Comparison of ENCODE assay signal across 1 cellular context in the genomic region with DNA sequence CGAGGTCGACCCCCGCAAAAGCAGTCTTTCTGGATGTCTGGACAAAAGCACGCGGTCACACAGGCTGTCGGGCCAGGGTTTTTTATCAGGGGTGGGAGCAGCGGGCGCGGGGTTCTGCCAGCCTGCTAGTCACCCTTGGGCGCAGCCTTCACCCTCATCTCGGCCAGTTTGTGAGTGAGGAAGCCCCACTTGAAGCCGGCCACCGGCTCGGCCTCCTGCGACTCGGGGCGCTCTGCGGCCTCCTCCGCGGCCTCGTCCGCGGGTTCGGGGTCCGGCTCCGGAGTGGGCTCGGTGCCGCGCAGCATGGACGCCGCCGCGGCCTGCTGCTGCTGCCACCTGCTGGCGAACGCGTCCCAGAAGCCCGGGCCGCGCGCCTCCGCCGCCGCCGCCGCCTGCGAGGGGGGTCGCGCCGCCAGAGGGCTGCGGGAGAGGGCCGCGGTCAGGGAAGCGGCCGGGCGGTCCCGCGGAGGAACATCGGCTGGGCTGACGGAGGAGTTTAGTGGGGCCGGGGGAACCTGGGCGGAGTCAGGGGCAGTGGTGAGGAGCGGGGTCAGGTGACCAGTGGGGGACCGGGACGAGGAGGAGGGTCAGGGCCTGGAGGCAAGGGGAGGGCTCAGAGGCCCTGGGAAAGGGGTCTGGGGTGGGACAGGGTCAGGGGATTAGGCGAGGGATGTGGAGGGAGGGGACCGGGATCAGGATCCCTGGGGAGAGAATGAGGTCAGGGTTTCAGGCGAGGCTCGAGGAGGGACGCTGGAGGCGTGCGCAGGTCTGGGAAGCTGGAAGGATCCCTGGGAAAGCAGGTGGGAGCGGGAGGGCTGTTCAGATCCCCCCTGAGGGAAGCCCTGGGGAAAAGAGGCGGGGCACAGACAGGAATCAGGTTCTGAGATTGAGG.
A peak's percentile ranks its signal among the peaks of the same experiment; 100 is the strongest.
TF ChIP-seq lines count a peak whose summit lies in the region.

No MANE protein-coding gene starts in this region.

TF ChIP-seq in K562, 482 proteins besides CTCF, POLR2A, EP300 and RAD21 (continued from another document and continues in another):
- peak; percentile 19 for TF ChIP-seq GTF3C2 (IDR thresholded peaks at IDR 0.05; ENCODE audit: borderline replicate concordance, extremely low read depth, insufficient read length)
- TF ChIP-seq CREB3L1 (IDR thresholded peaks at IDR 0.05; ENCODE audit: borderline replicate concordance, low read depth) = 0 out of 2 replicates have a peak, but pooled peaks have one; percentile 35
- peak; percentile 51; the same call in 1 of the 2 replicates for TF ChIP-seq ATF7 (IDR thresholded peaks at IDR 0.05)
- peak; percentile 68 for TF ChIP-seq FUS (optimal IDR thresholded peaks at IDR 0.05; ENCODE audit: low read depth, low read length)
- TF ChIP-seq NFIX (CRISPR knock-in tag; IDR thresholded peaks at IDR 0.05; ENCODE audit: low read depth) = no peak
- no peak for TF ChIP-seq FOXJ3 (CRISPR knock-in tag; IDR thresholded peaks at IDR 0.05)
- TF ChIP-seq ZBED1 (IDR thresholded peaks at IDR 0.05) = no peak
- TF ChIP-seq ASH1L (IDR thresholded peaks at IDR 0.05; ENCODE audit: borderline replicate concordance, low read depth, partially characterized antibody) = no peak
- TF ChIP-seq, protein P1, sequence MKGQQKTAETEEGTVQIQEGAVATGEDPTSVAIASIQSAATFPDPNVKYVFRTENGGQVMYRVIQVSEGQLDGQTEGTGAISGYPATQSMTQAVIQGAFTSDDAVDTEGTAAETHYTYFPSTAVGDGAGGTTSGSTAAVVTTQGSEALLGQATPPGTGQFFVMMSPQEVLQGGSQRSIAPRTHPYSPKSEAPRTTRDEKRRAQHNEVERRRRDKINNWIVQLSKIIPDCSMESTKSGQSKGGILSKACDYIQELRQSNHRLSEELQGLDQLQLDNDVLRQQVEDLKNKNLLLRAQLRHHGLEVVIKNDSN (CRISPR knock-in tag; IDR thresholded peaks at IDR 0.05) = peak; percentile 84
- TF ChIP-seq BRF2 (IDR thresholded peaks at IDR 0.05; ENCODE audit: borderline replicate concordance, insufficient read depth, insufficient read length) = no peak
- TF ChIP-seq CEBPG (CRISPR knock-in tag; IDR thresholded peaks at IDR 0.05) = no peak
- TF ChIP-seq CEBPG (tag; conservative IDR thresholded peaks at IDR 0.05 in 1 of 2, IDR thresholded peaks at IDR 0.05 in 1 of 2) = no peak
- TF ChIP-seq, protein P2, sequence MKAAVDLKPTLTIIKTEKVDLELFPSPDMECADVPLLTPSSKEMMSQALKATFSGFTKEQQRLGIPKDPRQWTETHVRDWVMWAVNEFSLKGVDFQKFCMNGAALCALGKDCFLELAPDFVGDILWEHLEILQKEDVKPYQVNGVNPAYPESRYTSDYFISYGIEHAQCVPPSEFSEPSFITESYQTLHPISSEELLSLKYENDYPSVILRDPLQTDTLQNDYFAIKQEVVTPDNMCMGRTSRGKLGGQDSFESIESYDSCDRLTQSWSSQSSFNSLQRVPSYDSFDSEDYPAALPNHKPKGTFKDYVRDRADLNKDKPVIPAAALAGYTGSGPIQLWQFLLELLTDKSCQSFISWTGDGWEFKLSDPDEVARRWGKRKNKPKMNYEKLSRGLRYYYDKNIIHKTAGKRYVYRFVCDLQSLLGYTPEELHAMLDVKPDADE (conservative IDR thresholded peaks at IDR 0.05; ENCODE audit: control insufficient read depth, low read depth, low read length) = no peak
- TF ChIP-seq GATAD2B (IDR thresholded peaks at IDR 0.05; ENCODE audit: borderline replicate concordance) = peak; percentile 93
- peak; percentile 84 for TF ChIP-seq ZFX (CRISPR knock-in tag; IDR thresholded peaks at IDR 0.05)
- no peak for TF ChIP-seq IRF9 (tag; IDR thresholded peaks at IDR 0.05)
- TF ChIP-seq, protein P3, sequence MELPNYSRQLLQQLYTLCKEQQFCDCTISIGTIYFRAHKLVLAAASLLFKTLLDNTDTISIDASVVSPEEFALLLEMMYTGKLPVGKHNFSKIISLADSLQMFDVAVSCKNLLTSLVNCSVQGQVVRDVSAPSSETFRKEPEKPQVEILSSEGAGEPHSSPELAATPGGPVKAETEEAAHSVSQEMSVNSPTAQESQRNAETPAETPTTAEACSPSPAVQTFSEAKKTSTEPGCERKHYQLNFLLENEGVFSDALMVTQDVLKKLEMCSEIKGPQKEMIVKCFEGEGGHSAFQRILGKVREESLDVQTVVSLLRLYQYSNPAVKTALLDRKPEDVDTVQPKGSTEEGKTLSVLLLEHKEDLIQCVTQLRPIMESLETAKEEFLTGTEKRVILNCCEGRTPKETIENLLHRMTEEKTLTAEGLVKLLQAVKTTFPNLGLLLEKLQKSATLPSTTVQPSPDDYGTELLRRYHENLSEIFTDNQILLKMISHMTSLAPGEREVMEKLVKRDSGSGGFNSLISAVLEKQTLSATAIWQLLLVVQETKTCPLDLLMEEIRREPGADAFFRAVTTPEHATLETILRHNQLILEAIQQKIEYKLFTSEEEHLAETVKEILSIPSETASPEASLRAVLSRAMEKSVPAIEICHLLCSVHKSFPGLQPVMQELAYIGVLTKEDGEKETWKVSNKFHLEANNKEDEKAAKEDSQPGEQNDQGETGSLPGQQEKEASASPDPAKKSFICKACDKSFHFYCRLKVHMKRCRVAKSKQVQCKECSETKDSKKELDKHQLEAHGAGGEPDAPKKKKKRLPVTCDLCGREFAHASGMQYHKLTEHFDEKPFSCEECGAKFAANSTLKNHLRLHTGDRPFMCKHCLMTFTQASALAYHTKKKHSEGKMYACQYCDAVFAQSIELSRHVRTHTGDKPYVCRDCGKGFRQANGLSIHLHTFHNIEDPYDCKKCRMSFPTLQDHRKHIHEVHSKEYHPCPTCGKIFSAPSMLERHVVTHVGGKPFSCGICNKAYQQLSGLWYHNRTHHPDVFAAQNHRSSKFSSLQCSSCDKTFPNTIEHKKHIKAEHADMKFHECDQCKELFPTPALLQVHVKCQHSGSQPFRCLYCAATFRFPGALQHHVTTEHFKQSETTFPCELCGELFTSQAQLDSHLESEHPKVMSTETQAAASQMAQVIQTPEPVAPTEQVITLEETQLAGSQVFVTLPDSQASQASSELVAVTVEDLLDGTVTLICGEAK (IDR thresholded peaks at IDR 0.05) = no peak
- TF ChIP-seq, protein P3 (CRISPR knock-in tag; IDR thresholded peaks at IDR 0.05) = no peak
- TF ChIP-seq, protein P4, sequence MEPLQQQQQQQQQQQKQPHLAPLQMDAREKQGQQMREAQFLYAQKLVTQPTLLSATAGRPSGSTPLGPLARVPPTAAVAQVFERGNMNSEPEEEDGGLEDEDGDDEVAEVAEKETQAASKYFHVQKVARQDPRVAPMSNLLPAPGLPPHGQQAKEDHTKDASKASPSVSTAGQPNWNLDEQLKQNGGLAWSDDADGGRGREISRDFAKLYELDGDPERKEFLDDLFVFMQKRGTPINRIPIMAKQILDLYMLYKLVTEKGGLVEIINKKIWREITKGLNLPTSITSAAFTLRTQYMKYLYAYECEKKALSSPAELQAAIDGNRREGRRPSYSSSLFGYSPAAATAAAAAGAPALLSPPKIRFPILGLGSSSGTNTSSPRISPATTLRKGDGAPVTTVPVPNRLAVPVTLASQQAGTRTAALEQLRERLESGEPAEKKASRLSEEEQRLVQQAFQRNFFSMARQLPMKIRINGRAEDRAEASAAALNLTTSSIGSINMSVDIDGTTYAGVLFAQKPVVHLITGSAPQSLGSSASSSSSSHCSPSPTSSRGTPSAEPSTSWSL (CRISPR knock-in tag; IDR thresholded peaks at IDR 0.05; ENCODE audit: borderline replicate concordance) = no peak
- TF ChIP-seq AFF4 (CRISPR knock-in tag; IDR thresholded peaks at IDR 0.05) = 0 out of 2 replicates have a peak, but pooled peaks have one; percentile 66
- TF ChIP-seq ESRRA (IDR thresholded peaks at IDR 0.05; ENCODE audit: borderline replicate concordance, low read depth) = peak; percentile 59
- TF ChIP-seq SOX6 (IDR thresholded peaks at IDR 0.05) = peak; percentile 54
- TF ChIP-seq PHF21A (IDR thresholded peaks at IDR 0.05; ENCODE audit: borderline replicate concordance, low read depth) = 0 out of 2 replicates have a peak, but pooled peaks have one; percentile 25
